27 cellular contexts compared by ENCODE assay signal in genomic region chr12:77617818-77618217, GRCh38.
"Had no signal": no experiment of that assay in that cellular context is flagged by ENCODE, and none has a peak within 500 bp of the region (broad histone marks: within the 10 kb centered on the region; RNA-seq: fewer than 3 reads in every experiment).

No MANE protein-coding gene starts in this region.

- H3K36me3 ChIP-seq: neural progenitor cell, ovary, spleen, stomach, thoracic aorta, thyroid gland, tibial nerve, upper lobe of left lung, vagina had no signal

- H3K27ac ChIP-seq: neural progenitor cell, ovary, parathyroid adenoma, psoas muscle, skin epidermis, spleen, stomach, thoracic aorta, thyroid gland, tibial nerve, upper lobe of left lung, vagina had no signal

- H3K27me3 ChIP-seq: neural progenitor cell, ovary, spleen, stomach, thyroid gland, tibial nerve, upper lobe of left lung, vagina had no signal

- H3K79me2 ChIP-seq: parathyroid adenoma had no signal

- ATAC-seq: natural killer cell; psoas muscle; right cardiac atrium; sciatic nerve; stimulated activated memory B cell treated with anti-CD40 and anti-IgM and Interleukin-4, amounts not matched to agents 10 μg/mL and 1 μg/mL and 100 μg/mL, for 72 hours had no signal

- FAIRE-seq: urothelium cell line had no signal

- H3K9me3 ChIP-seq: ovary, psoas muscle, thoracic aorta, thyroid gland, vagina had no signal

- H3K9ac ChIP-seq: neural progenitor cell, parathyroid adenoma had no signal

- H2AFZ ChIP-seq: neural progenitor cell, parathyroid adenoma had no signal

- H3K4me3 ChIP-seq: neural progenitor cell, ovary, psoas muscle, skin epidermis, smooth muscle cell, spleen, stomach, thoracic aorta, thyroid gland, tibial nerve, upper lobe of left lung, vagina had no signal

- DNase-seq: natural killer cell; occipital lobe; ovary; posterior cingulate gyrus; psoas muscle; right cardiac atrium; spleen; stimulated activated CD4-positive, alpha-beta T cell treated with anti-CD3 and anti-CD28 coated beads, Interleukin-12 subunit alpha, Interleukin-12 subunit beta, amount 100 ng/mL, for 4 hours; stimulated activated CD4-positive, alpha-beta T cell treated with anti-CD3 and anti-CD28 coated beads, Interleukin-1b, Interleukin-23, amount 100 ng/mL, for 48 hours; stimulated activated CD4-positive, alpha-beta T cell treated with anti-CD3 and anti-CD28 coated beads, Interleukin-4, amount 100 ng/mL, for 1 hour; stimulated activated CD4-positive, alpha-beta T cell treated with anti-CD3 and anti-CD28 coated beads, Interleukin-4, amount 100 ng/mL, for 4 hours; stimulated activated CD8-positive, alpha-beta memory T cell treated with anti-CD3 and anti-CD28 coated beads, Interleukin-4, amount 100 ng/mL, for 48 hours; stimulated activated naive CD4-positive, alpha-beta T cell treated with Interleukin-2 at 50 U/mL for 16 hours; stomach; thyroid gland; trophoblast cell; upper lobe of left lung had no signal

- H3K4me2 ChIP-seq: neural progenitor cell, smooth muscle cell had no signal

- H3K4me1 ChIP-seq: parathyroid adenoma, psoas muscle, spleen, stomach, thyroid gland, tibial nerve, upper lobe of left lung, vagina had no signal
